In genomic region chr4:168992952-168993482, GRCh38 we compare ENCODE assay signal across 1 cellular context.
TF ChIP-seq lines count a peak whose summit lies in the region.

No MANE protein-coding gene starts in this region.

TF ChIP-seq in K562, 482 proteins besides CTCF, POLR2A, EP300 and RAD21:
- TF ChIP-seq C11orf30 (IDR thresholded peaks at IDR 0.05; ENCODE audit: low read depth) (peak; percentile 47; the same call in 1 of the 2 replicates), ZNF316 (IDR thresholded peaks at IDR 0.05) (peak; percentile 66; the same call in 1 of the 2 replicates)
